In genomic region chr14:60839657-60840056, GRCh38 we compare ENCODE assay signal across 18 cellular contexts.
A peak's percentile ranks its signal among the peaks of the same experiment; 100 is the strongest.
DNase-seq lines count a peak whose midpoint lies in the region; ATAC-seq and TF ChIP-seq lines count a peak whose summit lies in the region.
"Had no signal": no experiment of that assay in that cellular context is flagged by ENCODE, and none has a peak within 500 bp of the region (broad histone marks: within the 10 kb centered on the region; RNA-seq: fewer than 3 reads in every experiment).

No MANE protein-coding gene starts in this region.

- no peak overlapping the region for H3K9ac ChIP-seq in endodermal cell (ENCODE audit: extremely low read depth, low read length, poor library complexity, severe bottlenecking)
- H3K9ac ChIP-seq: BLaER1, GM23248 had no signal

- H3K4me3 ChIP-seq in GM23338 = no peak overlapping the region
- no peak overlapping the region for H3K4me3 ChIP-seq in endodermal cell (ENCODE audit: low read length)
- no peak overlapping the region for H3K4me3 ChIP-seq in gastrocnemius medialis
- H3K4me3 ChIP-seq: A549, BLaER1, GM23248, K562 had no signal

- H3K36me3 ChIP-seq in GM23338 (ENCODE audit: insufficient read depth) (no peaks in the 10 kb centered on the region), endodermal cell (ENCODE audit: control insufficient read depth, insufficient read depth, low read length) (peaks cover 20% of the 10 kb centered on the region), gastrocnemius medialis (peaks cover 0 to 12% of the 10 kb centered on the region in 2 donors)

- peaks cover 29% of the 10 kb centered on the region for H3K36me3 Mint-ChIP-seq in GM23338 (ENCODE audit: low read depth)
- peaks cover 19% of the 10 kb centered on the region for H3K36me3 Mint-ChIP-seq in endodermal cell (ENCODE audit: low read depth)

- H3K9me3 Mint-ChIP-seq in GM23338 = no peaks in the 10 kb centered on the region
- H3K9me3 Mint-ChIP-seq in endodermal cell = no peaks in the 10 kb centered on the region
- H3K9me3 Mint-ChIP-seq: H9 had no signal

- H3K27me3 ChIP-seq in GM23338 (ENCODE audit: insufficient read depth) (no peaks in the 10 kb centered on the region), endodermal cell (ENCODE audit: control insufficient read depth, insufficient read depth, low read length, poor library complexity, severe bottlenecking) (no peaks in the 10 kb centered on the region), gastrocnemius medialis (no peaks in the 10 kb centered on the region)
- H3K27me3 ChIP-seq: BLaER1 had no signal

- H3K9me2 ChIP-seq in GM23338 (ENCODE audit: insufficient read depth) = no peaks in the 10 kb centered on the region

- TF ChIP-seq CTCF in GM23338 (conservative IDR thresholded peaks at IDR 0.05; ENCODE audit: low read depth in 2 of 2) = no peak
- no peak for TF ChIP-seq CTCF in endodermal cell (conservative IDR thresholded peaks at IDR 0.05)
- no peak for TF ChIP-seq CTCF in gastrocnemius medialis (IDR thresholded peaks at IDR 0.05 in 4 of 5, conservative IDR thresholded peaks at IDR 0.05 in 1 of 5)

- no peaks in the 10 kb centered on the region for H4K20me1 ChIP-seq in GM23338 (replicated peaks; ENCODE audit: insufficient read depth)
- H4K20me1 ChIP-seq: BLaER1 had no signal

- no peak for TF ChIP-seq POLR2A in gastrocnemius medialis (IDR thresholded peaks at IDR 0.05)

- H3F3A ChIP-seq in GM23338 (replicated peaks; ENCODE audit: low read depth) = no peaks in the 10 kb centered on the region

- in situ Hi-C loops in gastrocnemius medialis (cut with MboI; ENCODE audit: low sequenced_read_pairs in 4 of 4) = no loop called here

- H3K4me1 ChIP-seq in GM23338 (ENCODE audit: insufficient read depth) = no peaks in the 10 kb centered on the region
- H3K4me1 ChIP-seq in endodermal cell (ENCODE audit: control insufficient read depth, insufficient read depth, low read length) = no peaks in the 10 kb centered on the region
- H3K4me1 ChIP-seq in gastrocnemius medialis = peaks cover 20 to 21% of the 10 kb centered on the region in 2 donors
- H3K4me1 ChIP-seq: A549, BLaER1, Caco-2 had no signal

- H3K9me3 ChIP-seq in endodermal cell (ENCODE audit: control insufficient read depth, low read length) (no peaks in the 10 kb centered on the region), gastrocnemius medialis (no peaks in the 10 kb centered on the region)
- H3K9me3 ChIP-seq: Caco-2 had no signal

- no peak overlapping the region; the same call in 1 of the 2 replicates for H3K27ac Mint-ChIP-seq in GM23338
- no peak overlapping the region for H3K27ac Mint-ChIP-seq in endodermal cell
- H3K27ac Mint-ChIP-seq: CD8-positive, alpha-beta memory T cell had no signal

- ATAC-seq in GM23338 = no peak
- peak; percentile 80 to 89 for ATAC-seq in gastrocnemius medialis
- ATAC-seq in HG03439 (IDR thresholded peaks at IDR 0.05; ENCODE audit: unreplicated experiment) = no peak
- ATAC-seq in GM18861 (IDR thresholded peaks at IDR 0.05; ENCODE audit: unreplicated experiment) = no peak
- ATAC-seq: A549, K562 had no signal

- H3K79me2 ChIP-seq in GM23338 (replicated peaks; ENCODE audit: insufficient read depth) = no peaks in the 10 kb centered on the region

- no peak overlapping the region for H3K4me2 ChIP-seq in GM23338
- H3K4me2 ChIP-seq: A549, BLaER1 had no signal

- H3K4me1 Mint-ChIP-seq in GM23338 = no peaks in the 10 kb centered on the region
- no peaks in the 10 kb centered on the region for H3K4me1 Mint-ChIP-seq in endodermal cell
- H3K4me1 Mint-ChIP-seq: CD8-positive, alpha-beta memory T cell; H9 had no signal

- H3K4me3 Mint-ChIP-seq in GM23338 = no peak overlapping the region
- no peak overlapping the region for H3K4me3 Mint-ChIP-seq in endodermal cell
- H3K4me3 Mint-ChIP-seq: CD8-positive, alpha-beta memory T cell; H9 had no signal

- H2AFZ ChIP-seq in GM23338 = no peak overlapping the region
- H2AFZ ChIP-seq: GM23248 had no signal

- 93 to 95% methylated on average over 2 to 11 of the region's 11 CpGs for WGBS in endodermal cell (ENCODE audit: insufficient coverage in 1 of 2, insufficient read length in 1 of 2), 2 experiments

- intact Hi-C loops in gastrocnemius medialis (cut with DNase I; ENCODE audit: low total_unique reads) = no loop called here

- H3K27ac ChIP-seq in GM23338 (ENCODE audit: low read depth) (peak overlapping the region; percentile 6; the same call in 1 of the 2 replicates), endodermal cell (ENCODE audit: low read depth, low read length) (no peak overlapping the region), gastrocnemius medialis (peak overlapping the region in 2 of 4 donors; percentile 33 to 43)
- H3K27ac ChIP-seq: A549, BLaER1, GM23248, HL-60 had no signal

- peak; percentile 7 for DNase-seq in Ammon's horn (ENCODE audit: low spot score)
- no peak for DNase-seq in GM23338 (ENCODE audit: low spot score)
- DNase-seq in endodermal cell = peak; percentile 30
- peak in 1 of 2 donors; percentile 68 for DNase-seq in gastrocnemius medialis
- DNase-seq in T1000 (lab: John Stamatoyannopoulos, UW) = no peak
- DNase-seq in SIG-M5 (lab: John Stamatoyannopoulos, UW) = no peak
- DNase-seq: Caco-2; CD8-positive, alpha-beta memory T cell; DND-41; GDM1; GM23248; H9 had no signal

- H3K27me3 Mint-ChIP-seq in GM23338 (ENCODE audit: insufficient read depth, low read depth, poor library complexity) (peaks cover 5% of the 10 kb centered on the region), endodermal cell (ENCODE audit: insufficient read depth) (no peaks in the 10 kb centered on the region)
- H3K27me3 Mint-ChIP-seq: CD8-positive, alpha-beta memory T cell had no signal

TF ChIP-seq in GM23338, 12 proteins besides CTCF, POLR2A, EP300 and RAD21:
- TF ChIP-seq ZNF331 (CRISPR knock-in tag; IDR thresholded peaks at IDR 0.05; ENCODE audit: low read depth) = no peak
- no peak for TF ChIP-seq CREB1 (CRISPR knock-in tag; IDR thresholded peaks at IDR 0.05; ENCODE audit: low read depth)
- TF ChIP-seq ETS1 (IDR thresholded peaks at IDR 0.05) = no peak
- no peak for TF ChIP-seq EZH2 (IDR thresholded peaks at IDR 0.05; ENCODE audit: low read depth, unreplicated experiment)
- TF ChIP-seq JUNB (IDR thresholded peaks at IDR 0.05; ENCODE audit: unreplicated experiment) = no peak
- no peak for TF ChIP-seq STAT1 (IDR thresholded peaks at IDR 0.05; ENCODE audit: unreplicated experiment)

Comparison
In these comparisons a context has a peak if more than half of its experiments do, and no peak if none do; other contexts are left out.
1. DNase-seq: peak in Ammon's horn (single experiment) and endodermal cell (single experiment); none in GM23338 (single experiment), T1000 (single experiment) and SIG-M5 (single experiment).
2. ATAC-seq: peak in gastrocnemius medialis (2 of 2); none in GM23338 (single experiment), HG03439 (single experiment) and GM18861 (single experiment).